ENCODE assay signal across 1 cellular context in genomic region chr16:4474192-4474961, GRCh38.
TF ChIP-seq lines count a peak whose summit lies in the region.

Gene NMRAL1 (minus strand): TSS chr16:4474625. CDS start chr16:4474132, 493 bp downstream.

TF ChIP-seq in IMR-90, 13 proteins besides CTCF, POLR2A, EP300 and RAD21 (continued from another document):
- TF ChIP-seq USF2 (IDR thresholded peaks at IDR 0.05; ENCODE audit: low read depth, low read length), result peak; percentile 77
- no peak for TF ChIP-seq RFX5 (IDR thresholded peaks at IDR 0.05; ENCODE audit: low read depth, low read length)
- TF ChIP-seq BHLHE40 (IDR thresholded peaks at IDR 0.05; ENCODE audit: low read depth, low read length), result peak; percentile 98
- TF ChIP-seq ELK1 (IDR thresholded peaks at IDR 0.05; ENCODE audit: borderline replicate concordance, low read depth, low read length), result no peak
- no peak for TF ChIP-seq MXI1 (IDR thresholded peaks at IDR 0.05; ENCODE audit: borderline replicate concordance, low read depth, low read length)
- TF ChIP-seq FOS (IDR thresholded peaks at IDR 0.05; ENCODE audit: low read depth, low read length), result no peak
- TF ChIP-seq CEBPB (IDR thresholded peaks at IDR 0.05; ENCODE audit: low read depth, low read length), result no peak
- TF ChIP-seq MAFK (IDR thresholded peaks at IDR 0.05; ENCODE audit: low read depth, low read length), result no peak
- TF ChIP-seq NFE2L2 (IDR thresholded peaks at IDR 0.05; ENCODE audit: low read depth, low read length), result no peak
